Comparison of ENCODE assay signal across 8 cellular contexts in genomic region chr4:6781561-6781960, GRCh38. TPM values are rescaled to one million over a fixed set of nuclear protein-coding genes. Genes with fewer than 3 reads are reported as not detected.
DNase-seq lines count a peak whose midpoint lies in the region; ATAC-seq and TF ChIP-seq lines count a peak whose summit lies in the region.

No MANE protein-coding gene starts in this region.

- TF ChIP-seq POLR2A in right lobe of liver (IDR thresholded peaks at IDR 0.05) (no peak), testis (IDR thresholded peaks at IDR 0.05) (no peak)

- H3K4me1 Mint-ChIP-seq in activated naive CD8-positive, alpha-beta T cell treated with anti-CD3 and anti-CD28 coated beads for 36 hours, result peaks cover 74% of the 10 kb centered on the region

- no peak for ATAC-seq in right lobe of liver
- ATAC-seq in GM18511 (IDR thresholded peaks at IDR 0.05; ENCODE audit: unreplicated experiment), result no peak
- ATAC-seq in left colon, result no peak

- DNase-seq in activated CD8-positive, alpha-beta memory T cell treated with anti-CD3 and anti-CD28 coated beads for 24 hours, result peak; percentile 56
- no peak for DNase-seq in activated CD8-positive, alpha-beta memory T cell treated with anti-CD3 and anti-CD28 coated beads, Interleukin-2, amount 50 U/mL, for 4 hours
- no peak for DNase-seq in activated naive CD8-positive, alpha-beta T cell treated with anti-CD3 and anti-CD28 coated beads for 36 hours
- peak in 1 of 3 donors; percentile 42 for DNase-seq in right lobe of liver
- DNase-seq in testis, result no peak
- no peak for DNase-seq in NCI-H2029 (lab: John Stamatoyannopoulos, UW)
- DNase-seq in left colon, result no peak

- intact Hi-C loops in right lobe of liver (cut with DNase I), result no loop called here
- intact Hi-C loops in testis (cut with DNase I; ENCODE audit: low total_unique reads), result no loop called here
- intact Hi-C loops in left colon (cut with DNase I, micrococcal nuclease), result loop anchor here (5.0 kb wide), 2 partner anchors 59 to 91 kb away; no protein-coding TSS in a partner anchor

- peak overlapping the region; percentile 53 for H3K4me3 Mint-ChIP-seq in activated naive CD8-positive, alpha-beta T cell treated with anti-CD3 and anti-CD28 coated beads for 36 hours

- H3K4me1 ChIP-seq in right lobe of liver (peaks cover 0 to 42% (median 8%) of the 10 kb centered on the region in 4 donors), testis (peaks cover 30% of the 10 kb centered on the region)

- whole genome bisulfite sequencing in right lobe of liver (ENCODE audit: insufficient coverage, low coverage, low lambda C conversion rate, missing lambda C conversion rate), result 88% methylated on average over 5 of the region's 6 CpGs
- WGBS in testis, 2 donors, result 45 to 52% methylated on average over 6 of the region's 6 CpGs

- peaks cover 6% of the 10 kb centered on the region for H3K36me3 Mint-ChIP-seq in activated naive CD8-positive, alpha-beta T cell treated with anti-CD3 and anti-CD28 coated beads for 36 hours

- H3K27ac ChIP-seq in right lobe of liver (peak overlapping the region in 1 of 3 donors; percentile 97), testis (peak overlapping the region in 1 of 2 donors; percentile 99)

- no peaks in the 10 kb centered on the region for H3K27me3 Mint-ChIP-seq in activated naive CD8-positive, alpha-beta T cell treated with anti-CD3 and anti-CD28 coated beads for 36 hours

- H3K9me3 Mint-ChIP-seq in activated naive CD8-positive, alpha-beta T cell treated with anti-CD3 and anti-CD28 coated beads for 36 hours, result no peaks in the 10 kb centered on the region

- H3K9me3 ChIP-seq in right lobe of liver (no peaks in the 10 kb centered on the region), testis (no peaks in the 10 kb centered on the region)

- H3K36me3 ChIP-seq in right lobe of liver (peaks cover 0 to under 1% (median 0%) of the 10 kb centered on the region in 4 donors), testis (ENCODE audit: low read depth, missing control alignments) (no peaks in the 10 kb centered on the region)

- H3K4me3 ChIP-seq in right lobe of liver, result peak overlapping the region in 2 of 3 donors; percentile 70 to 99
- peak overlapping the region; percentile 57 to 99 for H3K4me3 ChIP-seq in testis

- TF ChIP-seq CTCF in right lobe of liver (IDR thresholded peaks at IDR 0.05) (no peak), testis (IDR thresholded peaks at IDR 0.05) (no peak)

- H3K27me3 ChIP-seq in right lobe of liver (no peaks in the 10 kb centered on the region), testis (no peaks in the 10 kb centered on the region)

- peak overlapping the region; percentile 73 for H3K27ac Mint-ChIP-seq in activated naive CD8-positive, alpha-beta T cell treated with anti-CD3 and anti-CD28 coated beads for 36 hours

RNA-seq across cellular contexts. Expression of gene KIAA0232, which starts 1.0 kb away (rescaled TPM):
- total RNA-seq in activated naive CD8-positive, alpha-beta T cell treated with anti-CD3 and anti-CD28 coated beads for 36 hours, result 10 to 100 TPM; 13.8 to 14.7 TPM
- total RNA-seq in right lobe of liver (10 to 100 TPM; 12.0 to 23.8 (median 16.5) TPM), testis (10 to 100 TPM; 47.9 to 48.0 TPM), left colon (10 to 100 TPM; 40.7 to 49.4 TPM)
- polyA plus RNA-seq in testis (ENCODE audit: insufficient read depth, low read depth, low replicate concordance), result 22.7 TPM

Comparison
In these comparisons a context has a peak if more than half of its experiments do, and no peak if none do; other contexts are left out.
1. intact Hi-C loops: an anchor here in left colon (5.0 kb wide); none called in right lobe of liver and testis.